1 cellular context compared by ENCODE assay signal in genomic region chr1:32948082-32948722, GRCh38.
TF ChIP-seq lines count a peak whose summit lies in the region.

No MANE protein-coding gene starts in this region.

TF ChIP-seq in HCT116, 20 proteins besides CTCF, POLR2A, EP300 and RAD21 (continued from another document):
- no peak for TF ChIP-seq MAX (IDR thresholded peaks at IDR 0.05)
- no peak for TF ChIP-seq ZBTB33 (IDR thresholded peaks at IDR 0.05; ENCODE audit: extremely low read depth, insufficient replicate concordance, low read length)
- no peak for TF ChIP-seq CEBPB (IDR thresholded peaks at IDR 0.05; ENCODE audit: low read depth)
- TF ChIP-seq FOSL1 (IDR thresholded peaks at IDR 0.05; ENCODE audit: low read depth) = no peak
- TF ChIP-seq POLR2AphosphoS5 (IDR thresholded peaks at IDR 0.05; ENCODE audit: low read depth, low read length) = no peak
- TF ChIP-seq EZH2 (IDR thresholded peaks at IDR 0.05) = no peak
